ENCODE assay signal across 1 cellular context in genomic region chr15:56732881-56733130, GRCh38.
A peak's percentile ranks its signal among the peaks of the same experiment; 100 is the strongest.
TF ChIP-seq lines count a peak whose summit lies in the region.

No MANE protein-coding gene starts in this region.

TF ChIP-seq in H1, 55 proteins besides CTCF, POLR2A, EP300 and RAD21:
- no peak for TF ChIP-seq NANOG (IDR thresholded peaks at IDR 0.05; ENCODE audit: insufficient read depth, low read depth, low read length, poor library complexity, severe bottlenecking)
- peak; percentile 9 for TF ChIP-seq TAF7 (optimal IDR thresholded peaks at IDR 0.05; ENCODE audit: borderline replicate concordance, low read depth, low read length)
